In genomic region chr4:128468485-128468989, GRCh38 we compare ENCODE assay signal across 8 cellular contexts.
DNase-seq lines count a peak whose midpoint lies in the region; ATAC-seq and TF ChIP-seq lines count a peak whose summit lies in the region.

No MANE protein-coding gene starts in this region.

- H3K9me3 Mint-ChIP-seq in naive thymus-derived CD8-positive, alpha-beta T cell = no peaks in the 10 kb centered on the region
- no peaks in the 10 kb centered on the region for H3K9me3 Mint-ChIP-seq in activated T-cell treated with anti-CD3 and anti-CD28 coated beads, Interleukin-2, amount 50 U/mL, for 24 hours

- no peaks in the 10 kb centered on the region for H3K9me3 ChIP-seq in ovary

- TF ChIP-seq POLR2A in ovary (IDR thresholded peaks at IDR 0.05) = no peak

- no peak overlapping the region for H3K4me3 ChIP-seq in fibroblast of mammary gland (ENCODE audit: control insufficient read depth, low read depth, low read length)
- no peak overlapping the region for H3K4me3 ChIP-seq in ovary

- TF ChIP-seq CTCF in fibroblast of mammary gland (conservative IDR thresholded peaks at IDR 0.05; ENCODE audit: control insufficient read depth, insufficient read depth, low read depth, low read length) = no peak
- no peak for TF ChIP-seq CTCF in ovary (IDR thresholded peaks at IDR 0.05)

- ATAC-seq in HG03565 (IDR thresholded peaks at IDR 0.05; ENCODE audit: unreplicated experiment) (no peak), HG03139 (IDR thresholded peaks at IDR 0.05; ENCODE audit: unreplicated experiment) (no peak)
- ATAC-seq in naive thymus-derived CD8-positive, alpha-beta T cell = no peak

- no peak overlapping the region for H3K27ac Mint-ChIP-seq in naive thymus-derived CD8-positive, alpha-beta T cell
- no peak overlapping the region for H3K27ac Mint-ChIP-seq in activated T-cell treated with anti-CD3 and anti-CD28 coated beads, Interleukin-2, amount 50 U/mL, for 24 hours

- H3K4me3 Mint-ChIP-seq in naive thymus-derived CD8-positive, alpha-beta T cell = no peak overlapping the region
- no peak overlapping the region for H3K4me3 Mint-ChIP-seq in activated T-cell treated with anti-CD3 and anti-CD28 coated beads, Interleukin-2, amount 50 U/mL, for 24 hours

- H3K36me3 ChIP-seq in ovary = no peaks in the 10 kb centered on the region

- H3K4me1 Mint-ChIP-seq in naive thymus-derived CD8-positive, alpha-beta T cell = no peaks in the 10 kb centered on the region
- no peaks in the 10 kb centered on the region for H3K4me1 Mint-ChIP-seq in activated T-cell treated with anti-CD3 and anti-CD28 coated beads, Interleukin-2, amount 50 U/mL, for 24 hours (ENCODE audit: low read depth)

- peaks cover 4 to 10% (median 6%) of the 10 kb centered on the region in 3 donors for H3K36me3 Mint-ChIP-seq in naive thymus-derived CD8-positive, alpha-beta T cell
- no peaks in the 10 kb centered on the region for H3K36me3 Mint-ChIP-seq in activated T-cell treated with anti-CD3 and anti-CD28 coated beads, Interleukin-2, amount 50 U/mL, for 24 hours (ENCODE audit: low read depth)

- DNase-seq in COLO829 (ENCODE audit: low spot score) (peak; percentile 91), OCI-M1 (lab: John Stamatoyannopoulos, UW) (peak; percentile 96), fibroblast of mammary gland (ENCODE audit: low read depth) (peak; percentile 100), ovary (peak in 3 of 5 donors; percentile 19 to 67 (median 30))
- no peak for DNase-seq in naive thymus-derived CD8-positive, alpha-beta T cell
- no peak for DNase-seq in activated T-cell treated with anti-CD3 and anti-CD28 coated beads, Interleukin-2, amount 50 U/mL, for 24 hours

- peaks cover 0 to 1% (median 0%) of the 10 kb centered on the region in 5 donors for H3K27me3 Mint-ChIP-seq in naive thymus-derived CD8-positive, alpha-beta T cell
- H3K27me3 Mint-ChIP-seq in activated T-cell treated with anti-CD3 and anti-CD28 coated beads, Interleukin-2, amount 50 U/mL, for 24 hours = no peaks in the 10 kb centered on the region

- no peaks in the 10 kb centered on the region for H3K27me3 ChIP-seq in ovary

- intact Hi-C loops in ovary (cut with DNase I) = loop anchor here in 1 of 4 donors (10.0 kb wide), 1 partner anchor 86 kb away; no protein-coding TSS in a partner anchor

- H3K4me1 ChIP-seq in ovary (ENCODE audit: insufficient read depth) = peaks cover 5% of the 10 kb centered on the region

- POLR2A ChIA-PET in naive thymus-derived CD8-positive, alpha-beta T cell (lab: Charles Lee) = no interaction called here

- peak overlapping the region in 1 of 2 donors; percentile 17 for H3K27ac ChIP-seq in ovary

- no peak for TF ChIP-seq EP300 in ovary (IDR thresholded peaks at IDR 0.05)

- 16 to 20% (median 18%) methylated on average over 5 of the region's 5 CpGs for WGBS in ovary, 3 donors

Comparison
In these comparisons a context has a peak if more than half of its experiments do, and no peak if none do; other contexts are left out.
1. DNase-seq: peak in COLO829 (single experiment), OCI-M1 (single experiment), fibroblast of mammary gland (single experiment) and ovary (3 of 5); none in naive thymus-derived CD8-positive, alpha-beta T cell (0 of 10) and activated T-cell treated with anti-CD3 and anti-CD28 coated beads, Interleukin-2, amount 50 U/mL, for 24 hours (single experiment).